9 cellular contexts compared by ENCODE assay signal in genomic region chr2:66440011-66440542, GRCh38. TPM values are rescaled to one million over a fixed set of nuclear protein-coding genes. Genes with fewer than 3 reads are reported as not detected.
DNase-seq lines count a peak whose midpoint lies in the region; ATAC-seq and TF ChIP-seq lines count a peak whose summit lies in the region.
"Had no signal": no experiment of that assay in that cellular context is flagged by ENCODE, and none has a peak within 500 bp of the region (broad histone marks: within the 10 kb centered on the region; RNA-seq: fewer than 3 reads in every experiment).

No MANE protein-coding gene starts in this region.

- 15 to 36% methylated on average over 27 of the region's 27 CpGs for WGBS in sigmoid colon, 2 donors

- no peak for TF ChIP-seq EP300 in sigmoid colon (IDR thresholded peaks at IDR 0.05)

- H3K36me3 ChIP-seq in ascending aorta (no peaks in the 10 kb centered on the region), iPS-15b (ENCODE audit: control insufficient read depth, insufficient read depth, low read length) (no peaks in the 10 kb centered on the region), sigmoid colon (peaks cover 0 to 57% (median 6%) of the 10 kb centered on the region in 4 donors)

- peak; percentile 21 for DNase-seq in GM04503 (ENCODE audit: low read depth)
- DNase-seq in ascending aorta (ENCODE audit: low spot score in 2 of 2) = no peak
- DNase-seq in sigmoid colon = peak; percentile 65
- no peak for DNase-seq in NCI-H526 treated with DMSO at 0.1 percent for 48 hours (lab: John Stamatoyannopoulos, UW)
- no peak for DNase-seq in CD1c-positive myeloid dendritic cell (ENCODE audit: extremely low spot score)
- no peak for DNase-seq in NCI-H510A treated with DMSO at 0.1 percent for 48 hours (lab: John Stamatoyannopoulos, UW)
- DNase-seq: PC-3 had no signal

- intact Hi-C loops in ascending aorta (cut with DNase I) (loop anchor here (10.0 kb wide), 1 partner anchor 1625 kb away; the partner anchor contains the start of gene C1D), sigmoid colon (cut with DNase I) (no loop called here)

- ATAC-seq in GM21786 (IDR thresholded peaks at IDR 0.05; ENCODE audit: unreplicated experiment) = no peak
- ATAC-seq: PC-3 had no signal

- no peak for TF ChIP-seq POLR2A in sigmoid colon (IDR thresholded peaks at IDR 0.05)

- H3K27ac ChIP-seq in ascending aorta (peak overlapping the region; percentile 91 to 99), sigmoid colon (peak overlapping the region; percentile 93 to 99 (median 98))

- H3K9ac ChIP-seq in iPS-15b (ENCODE audit: low read depth, low read length) = no peak overlapping the region

- no peaks in the 10 kb centered on the region for H3K27me3 ChIP-seq in ascending aorta
- peaks cover 100% of the 10 kb centered on the region for H3K27me3 ChIP-seq in iPS-15b (ENCODE audit: control insufficient read depth, insufficient read depth, low read length)
- H3K27me3 ChIP-seq in sigmoid colon = no peaks in the 10 kb centered on the region

- H3K4me3 ChIP-seq in ascending aorta (peak overlapping the region; percentile 81 to 82), iPS-15b (ENCODE audit: low read depth, low read length) (peak overlapping the region; percentile 63), sigmoid colon (peak overlapping the region; percentile 62 to 87 (median 84))

- H3K9me3 ChIP-seq in ascending aorta = no peaks in the 10 kb centered on the region
- H3K9me3 ChIP-seq in iPS-15b (ENCODE audit: control insufficient read depth, insufficient read depth, low read length) = no peaks in the 10 kb centered on the region
- H3K9me3 ChIP-seq in sigmoid colon = no peaks in the 10 kb centered on the region

- H3K4me1 ChIP-seq in ascending aorta = peaks cover 0 to 3% of the 10 kb centered on the region in 2 donors
- peaks cover 50% of the 10 kb centered on the region for H3K4me1 ChIP-seq in iPS-15b (ENCODE audit: control insufficient read depth, insufficient read depth, low read length)
- H3K4me1 ChIP-seq in sigmoid colon = peaks cover 0 to 12% (median 6%) of the 10 kb centered on the region in 4 donors

- TF ChIP-seq CTCF in ascending aorta (IDR thresholded peaks at IDR 0.05) (no peak), sigmoid colon (IDR thresholded peaks at IDR 0.05) (no peak)

RNA-seq across cellular contexts. Expression of gene MEIS1, which starts 5.2 kb away (rescaled TPM):
- total RNA-seq in ascending aorta (46.7 TPM), sigmoid colon (100 to 1,000 TPM; 108 to 144 (median 128) TPM)
- polyA plus RNA-seq in sigmoid colon = 10 to 100 TPM in 1 of 3 donors, 1 to 10 TPM in 2; 2.8 to 14.2 (median 7.8) TPM

Comparison
In these comparisons a context has a peak if more than half of its experiments do, and no peak if none do; other contexts are left out.
1. DNase-seq: peak in GM04503 (single experiment) and sigmoid colon (single experiment); none in ascending aorta (0 of 2), NCI-H526 treated with DMSO at 0.1 percent for 48 hours (single experiment), CD1c-positive myeloid dendritic cell (single experiment) and NCI-H510A treated with DMSO at 0.1 percent for 48 hours (single experiment).
2. Peak in every context shown above with its lines, with median percentiles within 50 percentile points of each other: H3K4me3 ChIP-seq.